In genomic region chr3:149384911-149385321, GRCh38 we compare ENCODE assay signal across 13 cellular contexts. TPM values are rescaled to one million over a fixed set of nuclear protein-coding genes. Genes with fewer than 3 reads are reported as not detected.
DNase-seq lines count a peak whose midpoint lies in the region; ATAC-seq and TF ChIP-seq lines count a peak whose summit lies in the region.
"Had no signal": no experiment of that assay in that cellular context is flagged by ENCODE, and none has a peak within 500 bp of the region (broad histone marks: within the 10 kb centered on the region; RNA-seq: fewer than 3 reads in every experiment).

No MANE protein-coding gene starts in this region.

- no TSS peak for BruUV-seq in mammary epithelial cell (replicated peaks; lab: Mats Ljungman, UMichigan)

- CTCF ChIA-PET in mammary epithelial cell (lab: Charles Lee; ENCODE audit: low non-redundant PET), result no interaction called here

- H3K4me2 ChIP-seq in mammary epithelial cell (ENCODE audit: insufficient read depth, low read depth, low read length), result no peak overlapping the region

- intact Hi-C loops in mammary epithelial cell (cut with micrococcal nuclease), result loop anchor here (5.0 kb wide), 1 partner anchor 88 kb away; no protein-coding TSS in a partner anchor

- peak; percentile 77 for DNase-seq in HFFc6
- peak; percentile 88 for DNase-seq in mammary epithelial cell
- DNase-seq in kidney epithelial cell (ENCODE audit: low read depth), result peak; percentile 86
- DNase-seq in NCI-H1048 (lab: John Stamatoyannopoulos, UW), result no peak
- no peak for DNase-seq in activated T-cell treated with anti-CD3 and anti-CD28 coated beads for 4 hours
- no peak for DNase-seq in pons (ENCODE audit: low spot score)
- DNase-seq: activated CD4-positive, alpha-beta T cell treated with anti-CD3 and anti-CD28 coated beads for 48 hours; activated naive CD8-positive, alpha-beta T cell treated with anti-CD3 and anti-CD28 coated beads for 36 hours; left lung; NCI-H2081 had no signal

- H2AFZ ChIP-seq in mammary epithelial cell (ENCODE audit: low read depth, low read length), result no peak overlapping the region

- peak overlapping the region; percentile 77 for H3K27ac ChIP-seq in 22Rv1
- peak overlapping the region; percentile 99 for H3K27ac ChIP-seq in mammary epithelial cell (ENCODE audit: insufficient read depth, low read depth, low read length)

- H3K9me3 ChIP-seq in mammary epithelial cell (replicated peaks; ENCODE audit: insufficient read depth, low read length), result no peaks in the 10 kb centered on the region
- H3K9me3 ChIP-seq: left lung had no signal

- H3K4me1 Mint-ChIP-seq in HFFc6 (ENCODE audit: low read depth), result peaks cover 85% of the 10 kb centered on the region
- H3K4me1 Mint-ChIP-seq: activated naive CD8-positive, alpha-beta T cell treated with anti-CD3 and anti-CD28 coated beads for 36 hours had no signal

- H3K79me2 ChIP-seq in mammary epithelial cell (ENCODE audit: insufficient read depth, low read length), result no peaks in the 10 kb centered on the region

- H3K27me3 Mint-ChIP-seq in HFFc6 (ENCODE audit: insufficient read depth), result peaks cover 4% of the 10 kb centered on the region; the same call in 1 of the 2 replicates

- peaks cover 41% of the 10 kb centered on the region for H3K4me1 ChIP-seq in mammary epithelial cell (ENCODE audit: insufficient read depth, low read length)

- H3K27ac Mint-ChIP-seq in HFFc6, result peak overlapping the region; percentile 99
- H3K27ac Mint-ChIP-seq: activated naive CD8-positive, alpha-beta T cell treated with anti-CD3 and anti-CD28 coated beads for 36 hours had no signal

- H3K36me3 Mint-ChIP-seq in HFFc6 (ENCODE audit: low read depth), result peaks cover 14% of the 10 kb centered on the region
- H3K36me3 Mint-ChIP-seq: activated naive CD8-positive, alpha-beta T cell treated with anti-CD3 and anti-CD28 coated beads for 36 hours had no signal

- 84% methylated on average over 5 of the region's 6 CpGs for WGBS in mammary epithelial cell (ENCODE audit: low coverage, missing lambda C conversion rate)

- H3K9ac ChIP-seq in mammary epithelial cell (ENCODE audit: insufficient read depth, low read length), result no peak overlapping the region

- TF ChIP-seq CTCF in 22Rv1 (IDR thresholded peaks at IDR 0.05), result no peak
- no peak for TF ChIP-seq CTCF in HFFc6 (IDR thresholded peaks at IDR 0.05)
- no peak for TF ChIP-seq CTCF in mammary epithelial cell (conservative IDR thresholded peaks at IDR 0.05 in 1 of 2, IDR thresholded peaks at IDR 0.05 in 1 of 2; ENCODE audit: extremely low read depth in 1 of 2, insufficient read depth in 1 of 2, low read depth in 1 of 2, low read length in 2 of 2)
- no peak for TF ChIP-seq CTCF in kidney epithelial cell (IDR thresholded peaks at IDR 0.05; ENCODE audit: insufficient read depth, low read length, poor library complexity, severe bottlenecking)

- H3K4me3 ChIP-seq in mammary epithelial cell (replicated peaks in 1 of 3; ENCODE audit: insufficient read depth in 1 of 3, low read depth in 2 of 3, low read length in 3 of 3) (no peak overlapping the region), kidney epithelial cell (ENCODE audit: low read depth, low read length) (no peak overlapping the region)
- H3K4me3 ChIP-seq: left lung had no signal

- H3K36me3 ChIP-seq in mammary epithelial cell (ENCODE audit: insufficient read depth, low read length), result no peaks in the 10 kb centered on the region
- no peaks in the 10 kb centered on the region for H3K36me3 ChIP-seq in kidney epithelial cell (ENCODE audit: control insufficient read depth, insufficient read depth, low read length)
- H3K36me3 ChIP-seq: left lung had no signal

- dilution Hi-C loops in mammary epithelial cell (cut with HindIII; ENCODE audit: low sequenced_read_pairs), result no loop called here

- H3K27me3 ChIP-seq in mammary epithelial cell (ENCODE audit: insufficient read depth, low read length), result no peaks in the 10 kb centered on the region
- no peaks in the 10 kb centered on the region for H3K27me3 ChIP-seq in kidney epithelial cell (ENCODE audit: control insufficient read depth, insufficient read depth, low read length)
- H3K27me3 ChIP-seq: left lung had no signal

- peaks cover 15% of the 10 kb centered on the region for H3K9me3 Mint-ChIP-seq in HFFc6
- H3K9me3 Mint-ChIP-seq: activated naive CD8-positive, alpha-beta T cell treated with anti-CD3 and anti-CD28 coated beads for 36 hours had no signal

- H4K20me1 ChIP-seq in mammary epithelial cell (ENCODE audit: insufficient read depth, low read length), result no peaks in the 10 kb centered on the region

- in situ Hi-C loops in mammary epithelial cell (cut with MboI; ENCODE audit: low sequenced_read_pairs in 2 of 2), result no loop called here

- H3K4me3 Mint-ChIP-seq in HFFc6, result peak overlapping the region; percentile 79
- H3K4me3 Mint-ChIP-seq: activated naive CD8-positive, alpha-beta T cell treated with anti-CD3 and anti-CD28 coated beads for 36 hours had no signal

- no peak for ATAC-seq in GM19463 (IDR thresholded peaks at IDR 0.05; ENCODE audit: unreplicated experiment)
- ATAC-seq: left lung, SK-N-SH treated with all-trans-retinoic acid at 6 μM for 48 hours had no signal

RNA-seq across cellular contexts. Expression of gene TM4SF1, which starts 7.5 kb away (rescaled TPM):
- 10 to 100 TPM in 4 of 6 experiments, 1 to 10 TPM in 2; 6.5 to 80.1 (median 74.8) TPM for total RNA-seq in HFFc6 (2021; fragmentation: NEBNext Ultra II Directional; extraction: Animal tissue kit (Norgen Biotek cat#: 25700))
- 100 to 1,000 TPM; 121 to 246 TPM for total RNA-seq in mammary epithelial cell
- polyA plus RNA-seq in mammary epithelial cell, result 285 TPM
- polyA minus RNA-seq in mammary epithelial cell, result 178 TPM
- total RNA-seq in kidney epithelial cell, result 43.0 and 43.2 TPM in 2 replicates
- total RNA-seq: activated naive CD8-positive, alpha-beta T cell treated with anti-CD3 and anti-CD28 coated beads for 36 hours had no signal

RNA-seq across cellular contexts. Expression of gene TM4SF18, which starts 51.5 kb away (rescaled TPM):
- under 1 TPM in 4 of 6 experiments, not detected in 2; 0.05 to 0.19 (median 0.09) TPM for total RNA-seq in HFFc6 (2021; fragmentation: NEBNext Ultra II Directional; extraction: Animal tissue kit (Norgen Biotek cat#: 25700))
- not detected for total RNA-seq in mammary epithelial cell
- not detected for polyA plus RNA-seq in mammary epithelial cell
- polyA minus RNA-seq in mammary epithelial cell, result not detected
- total RNA-seq in kidney epithelial cell, result 0.21 TPM in 1 of 2 replicates, not detected in the other
- total RNA-seq: activated naive CD8-positive, alpha-beta T cell treated with anti-CD3 and anti-CD28 coated beads for 36 hours had no signal

Comparison
In these comparisons a context has a peak if more than half of its experiments do, and no peak if none do; other contexts are left out.
1. DNase-seq: peak in HFFc6 (single experiment), mammary epithelial cell (single experiment) and kidney epithelial cell (single experiment); none in NCI-H1048 (single experiment), activated T-cell treated with anti-CD3 and anti-CD28 coated beads for 4 hours (single experiment) and pons (single experiment).